8 cellular contexts compared by ENCODE assay signal in the genomic region with DNA sequence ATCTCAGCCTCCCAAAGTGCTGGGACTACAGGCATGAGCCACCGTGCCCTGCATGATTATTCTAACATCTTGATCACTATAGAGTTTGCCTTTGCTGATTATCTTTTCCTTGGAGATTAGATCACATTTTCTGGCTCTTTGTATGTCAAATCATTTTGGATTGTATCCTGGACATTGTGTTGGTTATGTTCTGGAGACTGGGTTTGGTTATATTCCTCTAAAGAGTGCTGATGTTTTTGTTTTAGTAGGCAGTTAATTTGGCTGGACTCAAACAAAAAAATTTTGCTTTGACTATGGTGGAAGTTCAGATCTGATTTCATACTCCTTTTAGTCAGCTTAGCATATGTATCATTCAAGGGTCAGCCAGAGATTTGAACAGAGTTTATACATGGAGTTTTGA.
"Had no signal": no experiment of that assay in that cellular context is flagged by ENCODE, and none has a peak within 500 bp of the region (broad histone marks: within the 10 kb centered on the region; RNA-seq: fewer than 3 reads in every experiment).

No MANE protein-coding gene starts in this region.

- FAIRE-seq: G401.6, GM12878, GM12891, GM12892, GM18507, GM19239 had no signal

- ATAC-seq: GM12878 had no signal

- DNase-seq: GDM1, GF-D8 had no signal

- H3K4me3 ChIP-seq: GM12878 had no signal
